Comparison of ENCODE assay signal across 18 cellular contexts in the genomic region with DNA sequence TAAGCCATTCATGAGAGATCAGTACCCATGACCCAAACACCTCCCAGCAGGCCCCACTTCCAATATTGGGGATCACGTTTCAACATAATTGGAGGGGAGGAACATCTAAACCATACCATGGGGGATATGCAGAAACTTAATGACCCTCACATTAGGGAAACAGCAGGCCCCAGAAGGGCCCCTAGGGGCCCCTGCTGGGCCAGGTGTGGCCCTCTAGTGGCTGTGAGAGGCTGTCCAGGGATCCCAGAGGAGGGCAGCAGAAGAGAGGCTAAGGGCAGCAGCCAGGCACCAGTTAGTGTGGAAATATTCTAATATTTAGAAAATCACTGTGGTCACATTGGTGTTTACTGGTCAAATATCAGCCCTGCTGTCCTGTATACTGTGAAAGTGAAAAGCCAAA. TPM values are rescaled to one million over a fixed set of nuclear protein-coding genes. Genes with fewer than 3 reads are reported as not detected.
DNase-seq lines count a peak whose midpoint lies in the region; ATAC-seq and TF ChIP-seq lines count a peak whose summit lies in the region.
"Had no signal": no experiment of that assay in that cellular context is flagged by ENCODE, and none has a peak within 500 bp of the region (broad histone marks: within the 10 kb centered on the region; RNA-seq: fewer than 3 reads in every experiment).

No MANE protein-coding gene starts in this region.

- no peaks in the 10 kb centered on the region for H3K9me2 ChIP-seq in DOHH2 (replicated peaks; ENCODE audit: control insufficient read depth, low read length)

- H3K36me3 Mint-ChIP-seq in memory B cell = no peaks in the 10 kb centered on the region

- H3K36me3 ChIP-seq in DOHH2 (ENCODE audit: control insufficient read depth, low read length) = peaks cover 1% of the 10 kb centered on the region; the same call in 1 of the 2 replicates
- H3K36me3 ChIP-seq in H7 (replicated peaks; ENCODE audit: control insufficient read depth, insufficient read depth, low read length) = no peaks in the 10 kb centered on the region
- H3K36me3 ChIP-seq in WERI-Rb-1 = no peaks in the 10 kb centered on the region
- H3K36me3 ChIP-seq: tibial artery had no signal

- DNase-seq in H7 (peak; percentile 32), WERI-Rb-1 (no peak), memory B cell (ENCODE audit: low spot score in 2 of 2) (no peak), GM13976 (ENCODE audit: low spot score) (no peak), left ventricle myocardium superior (no peak)
- DNase-seq: activated effector memory CD4-positive, alpha-beta T cell treated with anti-CD3 and anti-CD28 coated beads, Interleukin-2, amount 50 U/mL, for 16 hours; anterior cingulate cortex; cortex of kidney; kidney glomerular epithelial cell; NCI-H1694 treated with DMSO at 0.1 percent for 48 hours; occipital lobe; OCI-M1; tibial artery had no signal

- H3K27ac ChIP-seq in DOHH2 (ENCODE audit: low read depth, low read length) (no peak overlapping the region), WERI-Rb-1 (no peak overlapping the region)
- H3K27ac ChIP-seq: tibial artery had no signal

- no peaks in the 10 kb centered on the region for H4K20me1 ChIP-seq in DOHH2 (ENCODE audit: control insufficient read depth, insufficient read depth, low read depth, low read length)

- H3K9me3 ChIP-seq in DOHH2 (ENCODE audit: control insufficient read depth, insufficient read depth, low read length) (no peaks in the 10 kb centered on the region), WERI-Rb-1 (ENCODE audit: severe bottlenecking) (peaks cover 4% of the 10 kb centered on the region)
- H3K9me3 ChIP-seq: tibial artery had no signal

- H3K4me3 ChIP-seq in DOHH2 (ENCODE audit: low read length) (no peak overlapping the region), H7 (ENCODE audit: insufficient read depth, low read depth, low read length) (no peak overlapping the region), WERI-Rb-1 (ENCODE audit: low read depth, low read length) (no peak overlapping the region)
- H3K4me3 ChIP-seq: SK-N-MC, tibial artery had no signal

- ATAC-seq in memory B cell (ENCODE audit: low read depth) (peak; percentile 35), GM21515 (IDR thresholded peaks at IDR 0.05; ENCODE audit: unreplicated experiment) (no peak), left ventricle myocardium superior (no peak), GM21717 (IDR thresholded peaks at IDR 0.05; ENCODE audit: unreplicated experiment) (no peak)

- peaks cover 8% of the 10 kb centered on the region for H3K4me1 ChIP-seq in DOHH2 (ENCODE audit: control insufficient read depth, low read length)
- H3K4me1 ChIP-seq: tibial artery had no signal

- H3K27me3 ChIP-seq in DOHH2 (ENCODE audit: control insufficient read depth, low read length) = no peaks in the 10 kb centered on the region
- no peaks in the 10 kb centered on the region; the same call in 1 of the 2 replicates for H3K27me3 ChIP-seq in H7 (ENCODE audit: control insufficient read depth, insufficient read depth, low read length)
- H3K27me3 ChIP-seq in WERI-Rb-1 (ENCODE audit: insufficient read depth, low read depth, severe bottlenecking) = no peaks in the 10 kb centered on the region
- H3K27me3 ChIP-seq: tibial artery had no signal

- in situ Hi-C loops in GM13976 (cut with MboI; ENCODE audit: low sequenced_read_pairs, unreplicated experiment) = no loop called here

- peaks cover 10% of the 10 kb centered on the region for H3K79me2 ChIP-seq in DOHH2 (ENCODE audit: control insufficient read depth, low read length)

- TF ChIP-seq CTCF in DOHH2 (IDR thresholded peaks at IDR 0.05; ENCODE audit: low read depth, low read length, poor library complexity, severe bottlenecking) (peak; percentile 74), WERI-Rb-1 (IDR thresholded peaks at IDR 0.05; ENCODE audit: low read depth, low read length) (peak; percentile 36), GM13976 (IDR thresholded peaks at IDR 0.05; ENCODE audit: borderline replicate concordance, control extremely low read depth, extremely low read depth, insufficient read depth, missing control alignments) (no peak)

- H3K4me1 Mint-ChIP-seq in memory B cell = peaks cover 5% of the 10 kb centered on the region

- H3K9me3 Mint-ChIP-seq in memory B cell = no peaks in the 10 kb centered on the region

- intact Hi-C loops in left ventricle myocardium superior (cut with micrococcal nuclease) = no loop called here

- H3K27ac Mint-ChIP-seq in memory B cell = no peak overlapping the region

- H3K4me3 Mint-ChIP-seq in memory B cell = no peak overlapping the region
- H3K4me3 Mint-ChIP-seq: activated CD8-positive, alpha-beta T cell treated with anti-CD3 and anti-CD28 coated beads for 36 hours had no signal

- H3K4me2 ChIP-seq in DOHH2 (ENCODE audit: low read length) = no peak overlapping the region

- H3F3A ChIP-seq in DOHH2 (ENCODE audit: control insufficient read depth, insufficient read depth) = 0 out of 2 replicates have a peak, but pooled peaks cover 3% of the 10 kb centered on the region

- H3K27me3 Mint-ChIP-seq in memory B cell = no peaks in the 10 kb centered on the region
- H3K27me3 Mint-ChIP-seq: activated CD8-positive, alpha-beta T cell treated with anti-CD3 and anti-CD28 coated beads for 36 hours had no signal

RNA-seq across cellular contexts. Expression of a gene that starts 49.3 kb away (rescaled TPM):
- total RNA-seq in H7 (2014; rRNA removed; shearing (Covaris generic)) = 0.76 and 3.2 TPM in 2 replicates
- 6.9 TPM for total RNA-seq in left ventricle myocardium superior
